ENCODE assay signal across 1 cellular context in the genomic region with DNA sequence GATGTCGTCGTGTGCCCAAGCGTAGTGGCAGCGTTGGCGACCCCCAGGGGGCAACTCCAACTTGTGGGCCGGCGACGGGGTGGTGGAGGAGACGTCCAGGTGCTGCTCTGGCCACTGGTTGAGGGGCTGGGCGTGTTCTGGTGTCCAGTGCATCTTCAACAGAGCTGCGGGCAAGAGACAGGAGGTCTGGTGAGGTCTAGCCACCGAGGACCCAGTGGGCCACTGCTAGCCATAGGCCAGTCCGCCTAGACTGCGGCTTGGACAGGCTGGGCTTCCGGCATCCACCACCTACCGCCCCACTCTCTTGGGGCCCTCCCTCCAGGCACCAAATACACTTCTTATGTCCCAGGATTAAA.
TF ChIP-seq lines count a peak whose summit lies in the region.

No MANE protein-coding gene starts in this region.

TF ChIP-seq in H1, 55 proteins besides CTCF, POLR2A, EP300 and RAD21:
- TF ChIP-seq GTF2F1 (IDR thresholded peaks at IDR 0.05; ENCODE audit: borderline replicate concordance, low read depth, low read length) (no peak), CREB1 (IDR thresholded peaks at IDR 0.05) (no peak)
TF ChIP-seq in H1: peak in this region for 0.
